Comparison of ENCODE assay signal across 18 cellular contexts in genomic region chr6:43805695-43806040, GRCh38. TPM values are rescaled to one million over a fixed set of nuclear protein-coding genes. Genes with fewer than 3 reads are reported as not detected.
DNase-seq lines count a peak whose midpoint lies in the region; ATAC-seq and TF ChIP-seq lines count a peak whose summit lies in the region.
"Had no signal": no experiment of that assay in that cellular context is flagged by ENCODE, and none has a peak within 500 bp of the region (broad histone marks: within the 10 kb centered on the region; RNA-seq: fewer than 3 reads in every experiment).

No MANE protein-coding gene starts in this region.

- no peaks in the 10 kb centered on the region for H3K9me3 Mint-ChIP-seq in type B pancreatic cell
- no peaks in the 10 kb centered on the region for H3K9me3 Mint-ChIP-seq in stimulated activated naive CD8-positive, alpha-beta T cell treated with anti-CD3 and anti-CD28 coated beads, Interleukin-15, amount 100 ng/mL, for 72 hours
- H3K9me3 Mint-ChIP-seq: CD4-positive, CD25-positive, alpha-beta regulatory T cell; GM23338 had no signal

- H3K4me3 ChIP-seq in hepatocyte (no peak overlapping the region), muscle layer of duodenum (ENCODE audit: low read depth in 1 of 2, low read length in 2 of 2) (no peak overlapping the region)
- H3K4me3 ChIP-seq: GM23338 had no signal

- WGBS in hepatocyte (ENCODE audit: low lambda C conversion rate, missing lambda C conversion rate), result 72% methylated on average over 5 of the region's 5 CpGs

- H3K27ac ChIP-seq in hepatocyte, result peak overlapping the region; percentile 94
- H3K27ac ChIP-seq in muscle layer of duodenum (ENCODE audit: low read length), result peak overlapping the region; percentile 69

- H2AFZ ChIP-seq in hepatocyte, result no peak overlapping the region
- H2AFZ ChIP-seq: GM23338 had no signal

- no peak for ATAC-seq in stimulated activated naive CD8-positive, alpha-beta T cell treated with anti-CD3 and anti-CD28 coated beads, Interleukin-15, amount 100 ng/mL, for 72 hours
- no peak for ATAC-seq in GM21786 (IDR thresholded peaks at IDR 0.05; ENCODE audit: unreplicated experiment)
- ATAC-seq: GM23338, PC-3 had no signal

- H3K27me3 Mint-ChIP-seq in type B pancreatic cell, result no peaks in the 10 kb centered on the region
- no peaks in the 10 kb centered on the region for H3K27me3 Mint-ChIP-seq in stimulated activated naive CD8-positive, alpha-beta T cell treated with anti-CD3 and anti-CD28 coated beads, Interleukin-15, amount 100 ng/mL, for 72 hours

- no peaks in the 10 kb centered on the region for H3K9me3 ChIP-seq in hepatocyte (ENCODE audit: low read depth)
- no peaks in the 10 kb centered on the region for H3K9me3 ChIP-seq in muscle layer of duodenum (ENCODE audit: control insufficient read depth in 1 of 2, low read length in 2 of 2)
- H3K9me3 ChIP-seq: BE2C had no signal

- H3K36me3 ChIP-seq in hepatocyte (replicated peaks; ENCODE audit: insufficient read depth, low read depth), result no peaks in the 10 kb centered on the region
- no peaks in the 10 kb centered on the region for H3K36me3 ChIP-seq in muscle layer of duodenum (ENCODE audit: control insufficient read depth in 1 of 2, insufficient read depth in 2 of 2, low read length in 2 of 2)
- H3K36me3 ChIP-seq: BE2C had no signal

- H3K4me1 ChIP-seq in hepatocyte (ENCODE audit: insufficient read depth) (peaks cover 75% of the 10 kb centered on the region), muscle layer of duodenum (ENCODE audit: control insufficient read depth in 1 of 2, insufficient read depth in 2 of 2, low read length in 2 of 2) (peaks cover 0 to 4% of the 10 kb centered on the region in 2 donors)

- peaks cover 46% of the 10 kb centered on the region for H3K4me1 Mint-ChIP-seq in type B pancreatic cell (ENCODE audit: unreplicated experiment)
- peaks cover 5% of the 10 kb centered on the region for H3K4me1 Mint-ChIP-seq in stimulated activated naive CD8-positive, alpha-beta T cell treated with anti-CD3 and anti-CD28 coated beads, Interleukin-15, amount 100 ng/mL, for 72 hours
- H3K4me1 Mint-ChIP-seq: CD4-positive, CD25-positive, alpha-beta regulatory T cell had no signal

- H3K27ac Mint-ChIP-seq in type B pancreatic cell, result peak overlapping the region; percentile 43
- no peak overlapping the region for H3K27ac Mint-ChIP-seq in stimulated activated naive CD8-positive, alpha-beta T cell treated with anti-CD3 and anti-CD28 coated beads, Interleukin-15, amount 100 ng/mL, for 72 hours
- H3K27ac Mint-ChIP-seq: CD4-positive, CD25-positive, alpha-beta regulatory T cell; GM23338 had no signal

- no peaks in the 10 kb centered on the region for H3K79me2 ChIP-seq in hepatocyte

- H3K36me3 Mint-ChIP-seq in type B pancreatic cell, result no peaks in the 10 kb centered on the region
- H3K36me3 Mint-ChIP-seq: CD4-positive, CD25-positive, alpha-beta regulatory T cell had no signal

- DNase-seq in NCI-H82 (lab: John Stamatoyannopoulos, UW) (peak; percentile 28), NCI-H82 treated with DMSO at 0.1 percent for 48 hours (lab: John Stamatoyannopoulos, UW; ENCODE audit: unreplicated experiment) (no peak), hepatocyte (ENCODE audit: low spot score) (no peak), type B pancreatic cell (ENCODE audit: extremely low spot score, unreplicated experiment) (no peak)
- DNase-seq in stimulated activated naive CD8-positive, alpha-beta T cell treated with anti-CD3 and anti-CD28 coated beads, Interleukin-15, amount 100 ng/mL, for 72 hours, result no peak
- no peak for DNase-seq in activated CD4-positive, CD25-positive, alpha-beta regulatory T cell treated with anti-CD3 and anti-CD28 coated beads, Interleukin-2, amount 50 U/mL, for 72 hours
- DNase-seq: CD4-positive, CD25-positive, alpha-beta regulatory T cell; COR-L47; HCEC 1CT; KG1; NCI-H187 treated with DMSO at 0.1 percent for 48 hours; NCI-H2227 treated with DMSO at 0.1 percent for 48 hours; NCI-H524 had no signal

- no peaks in the 10 kb centered on the region for H4K20me1 ChIP-seq in hepatocyte (ENCODE audit: insufficient read depth, poor library complexity, severe bottlenecking)

- TF ChIP-seq CTCF in hepatocyte (IDR thresholded peaks at IDR 0.05; ENCODE audit: poor library complexity), result no peak
- TF ChIP-seq CTCF in type B pancreatic cell (conservative IDR thresholded peaks at IDR 0.05), result no peak

- H3K27me3 ChIP-seq in hepatocyte (no peaks in the 10 kb centered on the region), muscle layer of duodenum (ENCODE audit: low read depth, low read length) (no peaks in the 10 kb centered on the region)
- H3K27me3 ChIP-seq: BE2C had no signal

- peak overlapping the region; percentile 71 for H3K4me2 ChIP-seq in hepatocyte
- H3K4me2 ChIP-seq: GM23338 had no signal

- no peak overlapping the region for H3K4me3 Mint-ChIP-seq in type B pancreatic cell
- H3K4me3 Mint-ChIP-seq in stimulated activated naive CD8-positive, alpha-beta T cell treated with anti-CD3 and anti-CD28 coated beads, Interleukin-15, amount 100 ng/mL, for 72 hours, result no peak overlapping the region
- H3K4me3 Mint-ChIP-seq: CD4-positive, CD25-positive, alpha-beta regulatory T cell; GM23338 had no signal

- H3K9me2 ChIP-seq in hepatocyte (replicated peaks; ENCODE audit: insufficient read depth), result no peaks in the 10 kb centered on the region

RNA-seq across cellular contexts. Expression of gene VEGFA, which starts 35.7 kb away (rescaled TPM):
- total RNA-seq in hepatocyte (165 and 179 TPM in 2 replicates), type B pancreatic cell (ENCODE audit: low replicate concordance) (102 and 136 TPM in 2 replicates)
- 129 and 148 TPM in 2 replicates for polyA plus RNA-seq in hepatocyte
